ENCODE assay signal across 8 cellular contexts in genomic region chr6:2563635-2564034, GRCh38.
A peak's percentile ranks its signal among the peaks of the same experiment; 100 is the strongest.
DNase-seq lines count a peak whose midpoint lies in the region; ATAC-seq and TF ChIP-seq lines count a peak whose summit lies in the region.

No MANE protein-coding gene starts in this region.

- H3K27ac Mint-ChIP-seq in nephron, result peak overlapping the region; percentile 35 to 80 (median 56)
- no peak overlapping the region for H3K27ac Mint-ChIP-seq in WTC11

- H3K27me3 Mint-ChIP-seq in nephron (ENCODE audit: low read depth) (peaks cover 11% of the 10 kb centered on the region), WTC11 (ENCODE audit: low read depth) (peaks cover 4% of the 10 kb centered on the region; the same call in 1 of the 2 replicates)

- DNase-seq in NOMO-1 (lab: John Stamatoyannopoulos, UW; ENCODE audit: unreplicated experiment in 2 of 2), result peak; percentile 19 to 42
- DNase-seq in NOMO-1 treated with dmso at 0.1 percent for 144 hours (lab: John Stamatoyannopoulos, UW; ENCODE audit: unreplicated experiment), result no peak
- DNase-seq in NCI-H2029 (lab: John Stamatoyannopoulos, UW), result peak; percentile 79
- DNase-seq in substantia nigra (lab: John Stamatoyannopoulos, UW), result no peak
- DNase-seq in SIG-M5 treated with dmso at 0.1 percent for 504 hours (lab: John Stamatoyannopoulos, UW; ENCODE audit: unreplicated experiment), result no peak
- no peak for DNase-seq in WTC11 (ENCODE audit: low spot score)

- H3K4me3 Mint-ChIP-seq in nephron, result no peak overlapping the region
- no peak overlapping the region for H3K4me3 Mint-ChIP-seq in WTC11

- ATAC-seq in HG02571 (IDR thresholded peaks at IDR 0.05; ENCODE audit: unreplicated experiment), result peak; percentile 63
- ATAC-seq in WTC11, result no peak

- CTCF ChIA-PET in WTC11 (lab: Charles Lee), result no interaction called here

- peaks cover 9% of the 10 kb centered on the region for H3K9me3 Mint-ChIP-seq in nephron
- peaks cover 13% of the 10 kb centered on the region for H3K9me3 Mint-ChIP-seq in WTC11

- H3K36me3 Mint-ChIP-seq in nephron (ENCODE audit: low read depth) (no peaks in the 10 kb centered on the region), WTC11 (no peaks in the 10 kb centered on the region)

- POLR2A ChIA-PET in WTC11 (lab: Charles Lee), result no interaction called here

- no peak overlapping the region for H3K27ac ChIP-seq in substantia nigra (ENCODE audit: low read depth, low read length, poor library complexity, severe bottlenecking)

- H3K4me1 Mint-ChIP-seq in nephron, result peaks cover 54% of the 10 kb centered on the region
- H3K4me1 Mint-ChIP-seq in WTC11, result peaks cover 9% of the 10 kb centered on the region

- no peak for TF ChIP-seq CTCF in nephron (IDR thresholded peaks at IDR 0.05; ENCODE audit: unreplicated experiment in 3 of 3)
- TF ChIP-seq CTCF in WTC11 (IDR thresholded peaks at IDR 0.05), result no peak

TF ChIP-seq in WTC11, 78 proteins besides CTCF, POLR2A, EP300 and RAD21:
- TF ChIP-seq NFE2L1 (CRISPR knock-in tag; IDR thresholded peaks at IDR 0.05) (no peak), MXD4 (CRISPR knock-in tag; IDR thresholded peaks at IDR 0.05; ENCODE audit: borderline replicate concordance) (no peak), ZNF532 (CRISPR knock-in tag; IDR thresholded peaks at IDR 0.05; ENCODE audit: borderline replicate concordance) (no peak), ERG (CRISPR knock-in tag; IDR thresholded peaks at IDR 0.05) (no peak), NFATC4 (CRISPR knock-in tag; IDR thresholded peaks at IDR 0.05) (no peak), PRRX2 (CRISPR knock-in tag; IDR thresholded peaks at IDR 0.05) (no peak), CREB1 (CRISPR knock-in tag; IDR thresholded peaks at IDR 0.05) (no peak), ZNF121 (CRISPR knock-in tag; IDR thresholded peaks at IDR 0.05) (no peak), ZNF232 (CRISPR knock-in tag; IDR thresholded peaks at IDR 0.05) (no peak), TEAD1 (CRISPR knock-in tag; IDR thresholded peaks at IDR 0.05) (no peak), STAT6 (CRISPR knock-in tag; conservative IDR thresholded peaks at IDR 0.05; ENCODE audit: low read depth) (no peak), PREB (CRISPR knock-in tag; IDR thresholded peaks at IDR 0.05; ENCODE audit: borderline replicate concordance) (no peak)

Comparison
In these comparisons a context has a peak if more than half of its experiments do, and no peak if none do; other contexts are left out.
1. DNase-seq: peak in NOMO-1 (2 of 2) and NCI-H2029 (single experiment); none in NOMO-1 treated with dmso at 0.1 percent for 144 hours (single experiment), substantia nigra (0 of 49), SIG-M5 treated with dmso at 0.1 percent for 504 hours (single experiment) and WTC11 (single experiment).